In the genomic region with DNA sequence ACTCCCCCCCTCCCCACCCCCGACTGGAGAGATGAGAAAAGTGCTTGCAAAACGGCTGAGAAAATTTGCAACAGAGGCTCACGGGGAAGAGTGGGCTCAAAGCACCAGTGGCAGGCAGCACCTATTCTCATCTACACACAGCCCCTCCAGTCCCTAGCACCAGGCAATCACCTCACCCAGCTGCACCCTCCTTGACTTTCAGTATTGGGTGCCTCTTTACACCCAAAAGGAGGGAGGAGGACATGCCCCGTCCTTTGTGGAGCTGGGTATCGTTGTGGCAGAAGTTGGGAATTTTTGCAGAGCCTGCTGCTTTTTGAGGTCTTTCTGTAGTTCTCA, we compare ENCODE assay signal across 14 cellular contexts.
DNase-seq lines count a peak whose midpoint lies in the region; ATAC-seq and TF ChIP-seq lines count a peak whose summit lies in the region.
"Had no signal": no experiment of that assay in that cellular context is flagged by ENCODE, and none has a peak within 500 bp of the region (broad histone marks: within the 10 kb centered on the region; RNA-seq: fewer than 3 reads in every experiment).

No MANE protein-coding gene starts in this region.

- no peak overlapping the region for H3K4me3 ChIP-seq in HCT116 (replicated peaks in 1 of 2; ENCODE audit: low read depth in 1 of 2, low read length in 2 of 2)
- H3K4me3 ChIP-seq in naive thymus-derived CD4-positive, alpha-beta T cell (ENCODE audit: low read length), result no peak overlapping the region
- no peak overlapping the region for H3K4me3 ChIP-seq in colonic mucosa
- H3K4me3 ChIP-seq in stomach, result no peak overlapping the region
- H3K4me3 ChIP-seq: SJCRH30 had no signal

- TF ChIP-seq RAD21 in HCT116 (IDR thresholded peaks at IDR 0.05; ENCODE audit: low read depth), result no peak

- no TSS peak for BruUV-seq in HCT116 (replicated peaks; lab: Mats Ljungman, UMichigan)

- peaks cover 16 to 38% (median 33%) of the 10 kb centered on the region in 7 donors for H3K4me1 Mint-ChIP-seq in naive thymus-derived CD4-positive, alpha-beta T cell
- peaks cover 5% of the 10 kb centered on the region for H3K4me1 Mint-ChIP-seq in activated T-helper 1 cell treated with anti-CD3 and anti-CD28 coated beads, Interleukin-12 subunit alpha, Interleukin-12 subunit beta, Interleukin-2, Interleukin-4 antibody, amounts not matched to agents 30 ng/mL and 10 ng/mL and 1 ng/mL, durations not matched to agents 14 hours and 24 hours and 36 hours (ENCODE audit: low read depth)

- no peak for DNase-seq in HCT116 (ENCODE audit: low read depth, low spot score)
- no peak for DNase-seq in naive thymus-derived CD4-positive, alpha-beta T cell
- no peak for DNase-seq in colonic mucosa
- no peak for DNase-seq in GDM1 (lab: John Stamatoyannopoulos, UW)
- no peak for DNase-seq in stomach
- no peak for DNase-seq in activated T-helper 1 cell treated with anti-CD3 and anti-CD28 coated beads, Interleukin-12 subunit alpha, Interleukin-12 subunit beta, Interleukin-2, Interleukin-4 antibody, amounts not matched to agents 30 ng/mL and 10 ng/mL and 1 ng/mL, durations not matched to agents 14 hours and 24 hours and 36 hours (ENCODE audit: low spot score)
- DNase-seq: activated gamma-delta T cell, NCI-H1048, NCI-H2227 treated with DMSO at 0.1 percent for 48 hours, SJCRH30 had no signal

- H3K4me3 Mint-ChIP-seq in naive thymus-derived CD4-positive, alpha-beta T cell, result peak overlapping the region in 9 of 10 donors; percentile 0 to 81 (median 56)
- H3K4me3 Mint-ChIP-seq in activated T-helper 1 cell treated with anti-CD3 and anti-CD28 coated beads, Interleukin-12 subunit alpha, Interleukin-12 subunit beta, Interleukin-2, Interleukin-4 antibody, amounts not matched to agents 30 ng/mL and 10 ng/mL and 1 ng/mL, durations not matched to agents 14 hours and 24 hours and 36 hours, result no peak overlapping the region
- H3K4me3 Mint-ChIP-seq: activated CD8-positive, alpha-beta T cell treated with anti-CD3 and anti-CD28 coated beads, Interleukin-2, amount 10 ng/mL, durations not matched to agents 7 days and 5 days; brain had no signal

- intact Hi-C loops in HCT116 (cut with micrococcal nuclease), result no loop called here
- intact Hi-C loops in naive thymus-derived CD4-positive, alpha-beta T cell (cut with micrococcal nuclease), result no loop called here
- intact Hi-C loops in colonic mucosa (cut with DNase I), result no loop called here
- intact Hi-C loops in stomach (cut with DNase I; ENCODE audit: low total_unique reads), result no loop called here
- intact Hi-C loops in activated T-helper 1 cell treated with anti-CD3 and anti-CD28 coated beads, Interleukin-12 subunit alpha, Interleukin-12 subunit beta, Interleukin-2, Interleukin-4 antibody, amounts not matched to agents 30 ng/mL and 10 ng/mL and 1 ng/mL, durations not matched to agents 14 hours and 24 hours and 36 hours (cut with micrococcal nuclease), result loop anchor here (2.0 kb wide), 1 partner anchor 64 kb away; no protein-coding TSS in a partner anchor

- TF ChIP-seq POLR2A in HCT116 (IDR thresholded peaks at IDR 0.05; ENCODE audit: borderline replicate concordance, extremely low read depth, insufficient read depth, insufficient read length), result no peak
- no peak for TF ChIP-seq POLR2A in stomach (IDR thresholded peaks at IDR 0.05)

- ATAC-seq in GM19324 (IDR thresholded peaks at IDR 0.05; ENCODE audit: low FRiP score, unreplicated experiment) (peak; percentile 13), HCT116 (peak; percentile 24), HG03354 (IDR thresholded peaks at IDR 0.05; ENCODE audit: poor library complexity, severe bottlenecking, unreplicated experiment) (peak; percentile 17)
- ATAC-seq in naive thymus-derived CD4-positive, alpha-beta T cell, result no peak

- H4K20me1 ChIP-seq in HCT116 (ENCODE audit: insufficient read depth), result no peaks in the 10 kb centered on the region

- H3K36me3 ChIP-seq in HCT116 (ENCODE audit: control insufficient read depth in 1 of 2, insufficient read depth in 2 of 2, low read length in 2 of 2), result no peaks in the 10 kb centered on the region
- no peaks in the 10 kb centered on the region for H3K36me3 ChIP-seq in naive thymus-derived CD4-positive, alpha-beta T cell (ENCODE audit: control insufficient read depth in 2 of 3, insufficient read depth in 3 of 3, low read length in 3 of 3)
- H3K36me3 ChIP-seq in colonic mucosa, result no peaks in the 10 kb centered on the region
- no peaks in the 10 kb centered on the region for H3K36me3 ChIP-seq in stomach
- H3K36me3 ChIP-seq: SJCRH30 had no signal

- H3K79me2 ChIP-seq in HCT116 (ENCODE audit: insufficient read depth, low read length), result no peaks in the 10 kb centered on the region

- H2AFZ ChIP-seq in HCT116 (ENCODE audit: low read depth, low read length, poor library complexity, severe bottlenecking), result no peak overlapping the region

- peak overlapping the region; percentile 59 for H3K4me2 ChIP-seq in HCT116 (ENCODE audit: low read length)

- peaks cover 0 to 15% of the 10 kb centered on the region in 2 experiments; a peak in 1 of 4 replicates for H3K4me1 ChIP-seq in HCT116 (ENCODE audit: control insufficient read depth in 1 of 2, insufficient read depth in 2 of 2, low read length in 2 of 2)
- peaks cover 0 to 11% of the 10 kb centered on the region in 2 donors for H3K4me1 ChIP-seq in naive thymus-derived CD4-positive, alpha-beta T cell (ENCODE audit: control insufficient read depth in 2 of 2, insufficient read depth in 2 of 2, low read length in 2 of 2)
- no peaks in the 10 kb centered on the region for H3K4me1 ChIP-seq in colonic mucosa
- no peaks in the 10 kb centered on the region for H3K4me1 ChIP-seq in stomach
- H3K4me1 ChIP-seq: SJCRH30 had no signal

- H3K27ac ChIP-seq in HCT116 (ENCODE audit: low read depth, low read length) (no peak overlapping the region), colonic mucosa (no peak overlapping the region), stomach (no peak overlapping the region)
- no peak overlapping the region for H3K27ac ChIP-seq in naive thymus-derived CD4-positive, alpha-beta T cell (ENCODE audit: low read depth, low read length)
- H3K27ac ChIP-seq: SJCRH30 had no signal

- H3K27me3 Mint-ChIP-seq in naive thymus-derived CD4-positive, alpha-beta T cell, result peaks cover 0 to 22% (median 3%) of the 10 kb centered on the region in 5 donors
- H3K27me3 Mint-ChIP-seq in activated T-helper 1 cell treated with anti-CD3 and anti-CD28 coated beads, Interleukin-12 subunit alpha, Interleukin-12 subunit beta, Interleukin-2, Interleukin-4 antibody, amounts not matched to agents 30 ng/mL and 10 ng/mL and 1 ng/mL, durations not matched to agents 14 hours and 24 hours and 36 hours (ENCODE audit: insufficient read depth), result peaks cover 5% of the 10 kb centered on the region

- CTCF ChIA-PET in HCT116 (lab: Charles Lee), result no interaction called here
- CTCF ChIA-PET in naive thymus-derived CD4-positive, alpha-beta T cell (lab: Charles Lee), result no interaction called here

- RAD21 ChIA-PET in HCT116 (lab: Charles Lee; ENCODE audit: low non-redundant PET in 1 of 2, low total read pairs in 2 of 2, uncharacterized antibody in 2 of 2, unreplicated experiment in 2 of 2), result no interaction called here

- 47 to 61% (median 59%) methylated on average over 5 of the region's 5 CpGs for WGBS in stomach, 5 donors

- H3K9me3 ChIP-seq in HCT116 (ENCODE audit: control insufficient read depth in 1 of 2, insufficient read depth in 1 of 2, low read depth in 1 of 2, low read length in 2 of 2) (no peaks in the 10 kb centered on the region), colonic mucosa (no peaks in the 10 kb centered on the region), stomach (no peaks in the 10 kb centered on the region)
- no peaks in the 10 kb centered on the region for H3K9me3 ChIP-seq in naive thymus-derived CD4-positive, alpha-beta T cell (ENCODE audit: control insufficient read depth in 2 of 3, low read length in 3 of 3)
- H3K9me3 ChIP-seq: SJCRH30 had no signal

- no peaks in the 10 kb centered on the region for H3K9me2 ChIP-seq in HCT116 (ENCODE audit: insufficient read depth)

- peak overlapping the region in 4 of 9 donors; percentile 31 to 89 (median 78) for H3K27ac Mint-ChIP-seq in naive thymus-derived CD4-positive, alpha-beta T cell
- no peak overlapping the region for H3K27ac Mint-ChIP-seq in activated T-helper 1 cell treated with anti-CD3 and anti-CD28 coated beads, Interleukin-12 subunit alpha, Interleukin-12 subunit beta, Interleukin-2, Interleukin-4 antibody, amounts not matched to agents 30 ng/mL and 10 ng/mL and 1 ng/mL, durations not matched to agents 14 hours and 24 hours and 36 hours
- H3K27ac Mint-ChIP-seq: activated CD8-positive, alpha-beta T cell treated with anti-CD3 and anti-CD28 coated beads, Interleukin-2, amount 10 ng/mL, durations not matched to agents 7 days and 5 days; brain had no signal

- peaks cover 27% of the 10 kb centered on the region; the same call in 1 of the 2 replicates for H3K27me3 ChIP-seq in HCT116 (ENCODE audit: insufficient read depth, low read length)
- no peaks in the 10 kb centered on the region for H3K27me3 ChIP-seq in naive thymus-derived CD4-positive, alpha-beta T cell (ENCODE audit: control insufficient read depth in 2 of 2, insufficient read depth in 2 of 2, low read length in 2 of 2)
- no peaks in the 10 kb centered on the region for H3K27me3 ChIP-seq in colonic mucosa
- H3K27me3 ChIP-seq in stomach, result peaks cover 0 to 71% (median 7%) of the 10 kb centered on the region in 3 donors
- H3K27me3 ChIP-seq: SJCRH30 had no signal

- H3K9ac ChIP-seq in HCT116 (ENCODE audit: low read length) (no peak overlapping the region), colonic mucosa (ENCODE audit: low read depth in 2 of 2, low read length in 2 of 2) (no peak overlapping the region)

- TF ChIP-seq CTCF in HCT116 (IDR thresholded peaks at IDR 0.05 in 2 of 3, conservative IDR thresholded peaks at IDR 0.05 in 1 of 3; ENCODE audit: borderline replicate concordance in 1 of 3, insufficient read depth in 1 of 3, low read depth in 2 of 3, low read length in 2 of 3), result no peak
- TF ChIP-seq CTCF in colonic mucosa (IDR thresholded peaks at IDR 0.05), result no peak
- TF ChIP-seq CTCF in stomach (IDR thresholded peaks at IDR 0.05), result no peak

- H3K36me3 Mint-ChIP-seq in naive thymus-derived CD4-positive, alpha-beta T cell, result no peaks in the 10 kb centered on the region
- H3K36me3 Mint-ChIP-seq in activated T-helper 1 cell treated with anti-CD3 and anti-CD28 coated beads, Interleukin-12 subunit alpha, Interleukin-12 subunit beta, Interleukin-2, Interleukin-4 antibody, amounts not matched to agents 30 ng/mL and 10 ng/mL and 1 ng/mL, durations not matched to agents 14 hours and 24 hours and 36 hours (ENCODE audit: low read depth), result no peaks in the 10 kb centered on the region
- H3K36me3 Mint-ChIP-seq: brain had no signal

- POLR2A ChIA-PET in HCT116 (lab: Charles Lee), result no interaction called here
- POLR2A ChIA-PET in naive thymus-derived CD4-positive, alpha-beta T cell (lab: Charles Lee), result no interaction called here

- peaks cover 0 to 2% (median 0%) of the 10 kb centered on the region in 11 donors for H3K9me3 Mint-ChIP-seq in naive thymus-derived CD4-positive, alpha-beta T cell
- H3K9me3 Mint-ChIP-seq in activated T-helper 1 cell treated with anti-CD3 and anti-CD28 coated beads, Interleukin-12 subunit alpha, Interleukin-12 subunit beta, Interleukin-2, Interleukin-4 antibody, amounts not matched to agents 30 ng/mL and 10 ng/mL and 1 ng/mL, durations not matched to agents 14 hours and 24 hours and 36 hours, result no peaks in the 10 kb centered on the region

- no peak for TF ChIP-seq EP300 in stomach (IDR thresholded peaks at IDR 0.05)
